ENCODE assay signal across 8 cellular contexts in genomic region chr15:98647026-98647773, GRCh38. TPM values are rescaled to one million over a fixed set of nuclear protein-coding genes. Genes with fewer than 3 reads are reported as not detected.
DNase-seq lines count a peak whose midpoint lies in the region; ATAC-seq and TF ChIP-seq lines count a peak whose summit lies in the region.

No MANE protein-coding gene starts in this region.

- H3K4me1 Mint-ChIP-seq in naive B cell = peaks cover 12 to 26% (median 25%) of the 10 kb centered on the region in 3 donors

- TF ChIP-seq CTCF in OCI-LY7 (conservative IDR thresholded peaks at IDR 0.05; ENCODE audit: low read length) (peak; percentile 54), esophagus squamous epithelium (IDR thresholded peaks at IDR 0.05) (peak in 5 of 6 experiments; percentile 19 to 90 (median 83))

- H3K9ac ChIP-seq in subcutaneous abdominal adipose tissue (ENCODE audit: low read length in 5 of 5) = peak overlapping the region in 2 of 5 donors; percentile 8 to 37

- H3K9me3 Mint-ChIP-seq in naive B cell = peaks cover 0 to 10% (median 0%) of the 10 kb centered on the region in 7 donors

- no TSS peak for BruUV-seq in OCI-LY7 (replicated peaks; lab: Mats Ljungman, UMichigan)

- intact Hi-C loops in OCI-LY7 (cut with micrococcal nuclease; ENCODE audit: unreplicated experiment) (loop anchor here (1.0 to 10.0 kb wide), 6 partner anchors 47 to 1955 kb away; partner anchors contain the start of genes ASB7 and LINS1), esophagus squamous epithelium (cut with DNase I) (loop anchor here (5.0 to 10.0 kb wide), 2 partner anchors 125 to 418 kb away; no protein-coding TSS in a partner anchor)

- peaks cover 0 to 35% (median 0%) of the 10 kb centered on the region in 4 donors for H3K27me3 ChIP-seq in esophagus squamous epithelium
- peaks cover 4 to 31% (median 25%) of the 10 kb centered on the region in 5 donors for H3K27me3 ChIP-seq in subcutaneous abdominal adipose tissue (ENCODE audit: control insufficient read depth in 5 of 5, insufficient read depth in 4 of 5, low read length in 5 of 5)

- H3K9me2 ChIP-seq in OCI-LY7 (ENCODE audit: insufficient read depth, low read length) = no peaks in the 10 kb centered on the region

- CTCF ChIA-PET in OCI-LY7 (lab: Charles Lee; ENCODE audit: unreplicated experiment) = no interaction called here

- DNase-seq in AG08396 (ENCODE audit: low spot score) = peak; percentile 82
- peak; percentile 81 for DNase-seq in OCI-LY7 (ENCODE audit: low spot score)
- peak; percentile 75 to 80 for DNase-seq in activated T-cell treated with anti-CD3 and anti-CD28 coated beads, Interleukin-2, amount 50 U/mL, for 48 hours
- no peak for DNase-seq in esophagus squamous epithelium (lab: John Stamatoyannopoulos, UW)
- DNase-seq in naive B cell = peak; percentile 76

- peak overlapping the region; percentile 84 for H3K4me3 ChIP-seq in OCI-LY7 (ENCODE audit: low read depth, low read length, poor library complexity, severe bottlenecking)
- peak overlapping the region; percentile 69 to 93 (median 82) for H3K4me3 ChIP-seq in esophagus squamous epithelium
- peak overlapping the region; percentile 68 to 80 (median 73) for H3K4me3 ChIP-seq in subcutaneous abdominal adipose tissue (ENCODE audit: low read depth in 1 of 5, low read length in 5 of 5)

- POLR2A ChIA-PET in OCI-LY7 (lab: Charles Lee) = interaction anchor here (0.8 to 1.1 kb wide), 6 partner anchors 34 to 268 kb away, joined by 3 to 6 read pairs (median 4); no protein-coding TSS in a partner anchor

- H3K27ac Mint-ChIP-seq in naive B cell = peak overlapping the region in 5 of 6 donors; percentile 57 to 85 (median 71)

- H3K36me3 ChIP-seq in OCI-LY7 (ENCODE audit: insufficient read depth, low read length) = no peaks in the 10 kb centered on the region
- no peaks in the 10 kb centered on the region for H3K36me3 ChIP-seq in esophagus squamous epithelium
- no peaks in the 10 kb centered on the region for H3K36me3 ChIP-seq in subcutaneous abdominal adipose tissue (ENCODE audit: control insufficient read depth in 5 of 5, insufficient read depth in 5 of 5, low read length in 5 of 5)

- H3K9me3 ChIP-seq in OCI-LY7 (ENCODE audit: low read length) (no peaks in the 10 kb centered on the region), esophagus squamous epithelium (no peaks in the 10 kb centered on the region), subcutaneous abdominal adipose tissue (ENCODE audit: control insufficient read depth in 5 of 5, low read length in 5 of 5) (no peaks in the 10 kb centered on the region)

- peaks cover 5% of the 10 kb centered on the region; the same call in 1 of the 2 replicates for H3K79me2 ChIP-seq in OCI-LY7 (ENCODE audit: insufficient read depth, low read depth, low read length)

- H3K27me3 Mint-ChIP-seq in naive B cell = peaks cover 13 to 34% (median 19%) of the 10 kb centered on the region in 3 donors

- peak in 1 of 4 donors; percentile 10 for TF ChIP-seq POLR2A in esophagus squamous epithelium (IDR thresholded peaks at IDR 0.05)

- H3K4me3 Mint-ChIP-seq in naive B cell = peak overlapping the region; percentile 78 to 93 (median 90)

- H3K27ac ChIP-seq in OCI-LY7 (ENCODE audit: low read depth, low read length, poor library complexity, severe bottlenecking) = peak overlapping the region; percentile 71
- peak overlapping the region; percentile 85 to 98 (median 96) for H3K27ac ChIP-seq in esophagus squamous epithelium
- H3K27ac ChIP-seq in subcutaneous abdominal adipose tissue (ENCODE audit: low read depth, low read length) = no peak overlapping the region

- peak overlapping the region; percentile 97 for H2AFZ ChIP-seq in OCI-LY7 (ENCODE audit: low read length)

- peak overlapping the region; percentile 75 for H3K4me2 ChIP-seq in OCI-LY7 (ENCODE audit: low read length)

- 0% methylated on average over 3 of the region's 77 CpGs for WGBS in esophagus squamous epithelium, 2 donors

- peaks cover 25% of the 10 kb centered on the region for H3K4me1 ChIP-seq in OCI-LY7 (ENCODE audit: insufficient read depth, low read length, poor library complexity, severe bottlenecking)
- peaks cover 0 to 39% (median 2%) of the 10 kb centered on the region in 3 donors for H3K4me1 ChIP-seq in esophagus squamous epithelium
- H3K4me1 ChIP-seq in subcutaneous abdominal adipose tissue (ENCODE audit: control insufficient read depth in 5 of 5, insufficient read depth in 5 of 5, low read length in 5 of 5) = peaks cover 0 to 32% (median 26%) of the 10 kb centered on the region in 5 donors

- H3K36me3 Mint-ChIP-seq in naive B cell = peaks cover 0 to 8% of the 10 kb centered on the region in 2 donors

- ATAC-seq in GM18867 (IDR thresholded peaks at IDR 0.05; ENCODE audit: unreplicated experiment) (peak; percentile 56), HG03196 (IDR thresholded peaks at IDR 0.05; ENCODE audit: unreplicated experiment) (peak; percentile 47), naive B cell (ENCODE audit: low read depth in 2 of 2) (peak; percentile 51 to 54)

- H4K20me1 ChIP-seq in OCI-LY7 (ENCODE audit: insufficient read depth, low read length) = peaks cover 13% of the 10 kb centered on the region

RNA-seq across cellular contexts. Expression of gene IGF1R, which starts 1.1 kb away (rescaled TPM):
- 26.5 and 27.6 TPM in 2 replicates for total RNA-seq in OCI-LY7 (2014; rRNA removed; shearing (Covaris generic))
- 28.9 and 29.1 TPM in 2 replicates for total RNA-seq in OCI-LY7 (2022)
- 10 to 100 TPM; 20.5 to 54.8 (median 40.4) TPM for total RNA-seq in esophagus squamous epithelium
- 1 to 10 TPM in 5 of 6 donors, under 1 TPM in 1; 0.78 to 5.5 (median 3.3) TPM for polyA plus RNA-seq in naive B cell (ENCODE audit: low read depth in 6 of 6)
